Comparison of ENCODE assay signal across 12 cellular contexts in genomic region chr1:206814716-206815341, GRCh38. TPM values are rescaled to one million over a fixed set of nuclear protein-coding genes. Genes with fewer than 3 reads are reported as not detected.
A peak's percentile ranks its signal among the peaks of the same experiment; 100 is the strongest.
DNase-seq lines count a peak whose midpoint lies in the region; ATAC-seq, FAIRE-seq and TF ChIP-seq lines count a peak whose summit lies in the region.
"Had no signal": no experiment of that assay in that cellular context is flagged by ENCODE, and none has a peak within 500 bp of the region (broad histone marks: within the 10 kb centered on the region; RNA-seq: fewer than 3 reads in every experiment).

No MANE protein-coding gene starts in this region.

- H3K4me1 Mint-ChIP-seq in CD14-positive monocyte, result peaks cover 10% of the 10 kb centered on the region

- peaks cover 8 to 20% (median 15%) of the 10 kb centered on the region in 7 donors for H3K9me3 Mint-ChIP-seq in CD14-positive monocyte

- H3K27me3 Mint-ChIP-seq in CD14-positive monocyte (ENCODE audit: low read depth in 3 of 3), result peaks cover 0 to 2% (median 0%) of the 10 kb centered on the region in 3 donors

- TF ChIP-seq CTCF in AG04450 (IDR thresholded peaks at IDR 0.05; ENCODE audit: low read depth, low read length) (no peak), fibroblast of villous mesenchyme (IDR thresholded peaks at IDR 0.05; ENCODE audit: insufficient read depth, low read depth, low read length) (no peak), CD14-positive monocyte (IDR thresholded peaks at IDR 0.05) (no peak)

- H3K27me3 ChIP-seq in AG04450 (ENCODE audit: control insufficient read depth, insufficient read depth, low read length), result no peaks in the 10 kb centered on the region
- H3K27me3 ChIP-seq: colonic mucosa had no signal

- peak overlapping the region in 3 of 7 donors; percentile 17 to 79 (median 77) for H3K27ac Mint-ChIP-seq in CD14-positive monocyte

- H3K9me3 ChIP-seq in AG04450 (ENCODE audit: control insufficient read depth, insufficient read depth, low read length), result peaks cover 5% of the 10 kb centered on the region; the same call in 1 of the 2 replicates
- H3K9me3 ChIP-seq: colonic mucosa had no signal

- peaks cover 0 to 2% of the 10 kb centered on the region in 2 donors for H3K36me3 Mint-ChIP-seq in CD14-positive monocyte

- intact Hi-C loops in CD14-positive monocyte (cut with micrococcal nuclease), result loop anchor here in 1 of 2 donors (10.0 kb wide), 1 partner anchor 190 kb away; no protein-coding TSS in a partner anchor

- H3K4me3 ChIP-seq in AG04450 (ENCODE audit: low read depth, low read length), result no peak overlapping the region
- H3K4me3 ChIP-seq in fibroblast of villous mesenchyme (ENCODE audit: low read depth, low read length), result no peak overlapping the region
- H3K4me3 ChIP-seq: colonic mucosa had no signal

- POLR2A ChIA-PET in AG04450 (lab: Yijun Ruan, JAX), result no interaction called here

- no peak for FAIRE-seq in urothelium cell line (lab: Jason Lieb, UNC)

- DNase-seq in AG04450 (ENCODE audit: low read depth, low spot score), result peak; percentile 65
- peak; percentile 80 for DNase-seq in fibroblast of villous mesenchyme (ENCODE audit: low read depth)
- no peak for DNase-seq in ureter (ENCODE audit: low spot score)
- no peak for DNase-seq in CD14-positive monocyte (ENCODE audit: low spot score)
- no peak for DNase-seq in activated CD4-positive, alpha-beta T cell treated with anti-CD3 and anti-CD28 coated beads, Interleukin-2, amount 50 U/mL, for 48 hours
- no peak for DNase-seq in urothelium cell line (ENCODE audit: low spot score)
- DNase-seq: activated CD4-positive, alpha-beta T cell treated with anti-CD3 and anti-CD28 coated beads, Interleukin-2, amount 50 U/mL, for 1 hour; C1 segment of cervical spinal cord; colonic mucosa; NCI-H526 had no signal

- CTCF ChIA-PET in AG04450 (lab: Charles Lee), result interaction anchor here (1.0 to 1.1 kb wide), 2 partner anchors 50 to 97 kb away, joined by 3 to 4 read pairs; partner anchors contain the start of gene IL20

- no peak overlapping the region for H3K27ac ChIP-seq in AG04450 (ENCODE audit: low read depth, low read length)
- H3K27ac ChIP-seq: colonic mucosa had no signal

- no peak overlapping the region for H3K4me3 Mint-ChIP-seq in CD14-positive monocyte

- peak; percentile 67 for ATAC-seq in HG03159 (IDR thresholded peaks at IDR 0.05; ENCODE audit: unreplicated experiment)

TF ChIP-seq in PFSK-1, 5 proteins besides CTCF, POLR2A, EP300 and RAD21:
- TF ChIP-seq SIN3A (IDR thresholded peaks at IDR 0.05; ENCODE audit: borderline replicate concordance, insufficient read depth, low read length) (no peak), FOXP2 (optimal IDR thresholded peaks at IDR 0.05; ENCODE audit: borderline replicate concordance, extremely low read depth, extremely low read length, insufficient read depth) (no peak), POLR2AphosphoS5 (IDR thresholded peaks at IDR 0.05; ENCODE audit: low read depth, low read length) (no peak), TAF1 (IDR thresholded peaks at IDR 0.05; ENCODE audit: borderline replicate concordance, insufficient read depth, low read length) (peak; percentile 54; the same call in 1 of the 2 replicates), REST (IDR thresholded peaks at IDR 0.05; ENCODE audit: insufficient read depth in 1 of 2, low read depth in 2 of 2, low read length in 2 of 2) (peak in 1 of 2 experiments; percentile 57; a peak in 1 of 4 replicates)

RNA-seq across cellular contexts. Expression of gene IL10, which starts 42.5 kb away (rescaled TPM):
- polyA plus RNA-seq in AG04450 (2011; rRNA removed), result not detected in 2 replicates
- not detected in 2 replicates for polyA minus RNA-seq in AG04450 (2011; rRNA and poly(A)+ RNA removed)
- not detected for polyA plus RNA-seq in PFSK-1 (2012; ENCODE audit: insufficient read length, low read depth)
- total RNA-seq in fibroblast of villous mesenchyme, result under 0.01 TPM in 1 of 2 replicates, not detected in the other
- 0.68 TPM for total RNA-seq in ureter
- 1 to 10 TPM; 4.1 to 7.8 TPM for polyA plus RNA-seq in CD14-positive monocyte

RNA-seq across cellular contexts. Expression of gene IL19, which starts 44.3 kb away (rescaled TPM):
- polyA plus RNA-seq in AG04450 (2011; rRNA removed), result 0.07 TPM in 1 of 2 replicates, not detected in the other
- polyA minus RNA-seq in AG04450 (2011; rRNA and poly(A)+ RNA removed), result 0.35 TPM in 1 of 2 replicates, not detected in the other
- polyA plus RNA-seq in PFSK-1 (2012; ENCODE audit: insufficient read length, low read depth), result not detected
- total RNA-seq in fibroblast of villous mesenchyme, result 0.97 and 1.7 TPM in 2 replicates
- total RNA-seq in ureter, result not detected
- not detected for polyA plus RNA-seq in CD14-positive monocyte

RNA-seq across cellular contexts. Expression of gene IL20, which starts 50.6 kb away (rescaled TPM):
- polyA plus RNA-seq in AG04450 (2011; rRNA removed) (not detected in 2 replicates), CD14-positive monocyte (not detected)
- not detected in 2 replicates for polyA minus RNA-seq in AG04450 (2011; rRNA and poly(A)+ RNA removed)
- polyA plus RNA-seq in PFSK-1 (2012; ENCODE audit: insufficient read length, low read depth), result not detected
- total RNA-seq in fibroblast of villous mesenchyme (0.32 and 0.86 TPM in 2 replicates), ureter (not detected)
- total RNA-seq: colonic mucosa had no signal

Comparison
In these comparisons a context has a peak if more than half of its experiments do, and no peak if none do; other contexts are left out.
1. DNase-seq: peak in AG04450 (single experiment) and fibroblast of villous mesenchyme (single experiment); none in ureter (single experiment), CD14-positive monocyte (single experiment), activated CD4-positive, alpha-beta T cell treated with anti-CD3 and anti-CD28 coated beads, Interleukin-2, amount 50 U/mL, for 48 hours (0 of 2) and urothelium cell line (single experiment).